In the genomic region with DNA sequence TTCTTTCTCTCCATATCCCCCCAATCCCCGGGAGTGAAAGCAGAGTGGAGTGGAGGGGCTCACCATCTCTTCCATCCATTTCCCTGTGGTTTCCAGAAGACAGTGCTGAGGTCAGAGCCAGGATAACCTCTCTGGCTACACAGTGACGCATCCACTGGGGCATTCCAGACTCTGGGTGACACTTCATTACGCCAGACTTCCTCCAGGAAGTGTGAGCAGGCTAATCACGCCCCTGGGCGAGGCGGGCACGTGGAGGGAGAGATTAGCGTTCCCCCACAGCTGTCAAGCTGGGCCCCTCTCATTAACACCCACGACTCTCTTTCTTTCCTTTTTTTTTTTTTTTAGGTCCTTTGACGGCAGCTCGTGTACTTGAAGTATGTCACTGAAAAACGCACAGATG, we compare ENCODE assay signal across 15 cellular contexts.
DNase-seq lines count a peak whose midpoint lies in the region; ATAC-seq, FAIRE-seq and TF ChIP-seq lines count a peak whose summit lies in the region.
"Had no signal": no experiment of that assay in that cellular context is flagged by ENCODE, and none has a peak within 500 bp of the region (broad histone marks: within the 10 kb centered on the region; RNA-seq: fewer than 3 reads in every experiment).

No MANE protein-coding gene starts in this region.

- TF ChIP-seq POLR2A in K562 (conservative IDR thresholded peaks at IDR 0.05), result no peak
- no peak for TF ChIP-seq POLR2A in vagina (IDR thresholded peaks at IDR 0.05)

- BruUV-seq in A673 (replicated peaks; lab: Mats Ljungman, UMichigan), result no TSS peak
- no TSS peak for BruUV-seq in K562 (replicated peaks; lab: Mats Ljungman, UMichigan)

- H3K36me3 Mint-ChIP-seq in memory B cell, result peaks cover 17% of the 10 kb centered on the region
- H3K36me3 Mint-ChIP-seq: activated naive CD8-positive, alpha-beta T cell treated with anti-CD3 and anti-CD28 coated beads, Interleukin-2, amount 10 ng/mL, durations not matched to agents 7 days and 5 days had no signal

- TF ChIP-seq CTCF in A673 (conservative IDR thresholded peaks at IDR 0.05; ENCODE audit: low read depth, low read length) (no peak), K562 (IDR thresholded peaks at IDR 0.05 in 2 of 3, conservative IDR thresholded peaks at IDR 0.05 in 1 of 3; ENCODE audit: insufficient read depth in 2 of 3, low read depth in 1 of 3, low read length in 3 of 3) (no peak), vagina (IDR thresholded peaks at IDR 0.05) (no peak)

- no peaks in the 10 kb centered on the region for H3K9me1 ChIP-seq in K562 (ENCODE audit: control insufficient read depth, insufficient read depth, low read length)

- no peak overlapping the region for H2AFZ ChIP-seq in K562 (ENCODE audit: low read depth, low read length)

- peaks cover 24% of the 10 kb centered on the region for H3K4me1 Mint-ChIP-seq in memory B cell
- H3K4me1 Mint-ChIP-seq: activated CD4-positive, alpha-beta memory T cell treated with anti-CD3 and anti-CD28 coated beads, Interleukin-2, amount 10 ng/mL, durations not matched to agents 7 days and 5 days; activated naive CD8-positive, alpha-beta T cell treated with anti-CD3 and anti-CD28 coated beads, Interleukin-2, amount 10 ng/mL, durations not matched to agents 7 days and 5 days had no signal

- peak overlapping the region; percentile 62 for H3K27ac Mint-ChIP-seq in memory B cell
- H3K27ac Mint-ChIP-seq: activated CD4-positive, alpha-beta memory T cell treated with anti-CD3 and anti-CD28 coated beads, Interleukin-2, amount 10 ng/mL, durations not matched to agents 7 days and 5 days; activated naive CD8-positive, alpha-beta T cell treated with anti-CD3 and anti-CD28 coated beads, Interleukin-2, amount 10 ng/mL, durations not matched to agents 7 days and 5 days had no signal

- H3K4me1 ChIP-seq in A673 (ENCODE audit: insufficient read depth, low read length, poor library complexity, severe bottlenecking), result no peaks in the 10 kb centered on the region
- no peaks in the 10 kb centered on the region for H3K4me1 ChIP-seq in K562 (replicated peaks in 1 of 2; ENCODE audit: control insufficient read depth in 2 of 2, insufficient read depth in 2 of 2, low read length in 2 of 2)
- no peaks in the 10 kb centered on the region for H3K4me1 ChIP-seq in vagina

- DNase-seq in A673 (ENCODE audit: low spot score) (peak; percentile 11), HT1080 (ENCODE audit: low read depth) (peak; percentile 91), K562 (ENCODE audit: extremely low read depth in 1 of 4, low spot score in 3 of 4) (peak in 1 of 4 experiments; percentile 6), memory B cell (ENCODE audit: low spot score in 2 of 2) (no peak), NCI-H2107 (lab: John Stamatoyannopoulos, UW) (no peak), left ventricle myocardium superior (no peak), vagina (ENCODE audit: extremely low spot score in 2 of 2) (no peak)
- DNase-seq: activated CD4-positive, alpha-beta memory T cell treated with anti-CD3 and anti-CD28 coated beads, Interleukin-2, amount 10 ng/mL, durations not matched to agents 7 days and 5 days; activated naive CD8-positive, alpha-beta T cell treated with anti-CD3 and anti-CD28 coated beads, Interleukin-2, amount 10 ng/mL, durations not matched to agents 7 days and 5 days; effector CD4-positive, alpha-beta T cell; heart right ventricle; NCI-H510A; stimulated activated CD4-positive, alpha-beta T cell treated with anti-CD3 and anti-CD28 coated beads, Interleukin-12 subunit alpha, Interleukin-12 subunit beta, amount 100 ng/mL, for 4 hours had no signal

- in situ Hi-C loops in K562 (cut with MboI), result no loop called here

- H3K27ac ChIP-seq in A673 (ENCODE audit: low read depth, low read length, poor library complexity, severe bottlenecking) (no peak overlapping the region), K562 (ENCODE audit: extremely low read depth, low read depth, low read length) (no peak overlapping the region), vagina (no peak overlapping the region)
- H3K27ac ChIP-seq: heart right ventricle, KMS-11 had no signal

- H3K27me3 ChIP-seq in A673 (replicated peaks; ENCODE audit: insufficient read depth, low read depth, low read length, poor library complexity), result peaks cover 25% of the 10 kb centered on the region
- peaks cover 4 to 29% of the 10 kb centered on the region in 2 experiments; a peak in 3 of 5 replicates for H3K27me3 ChIP-seq in K562 (ENCODE audit: control insufficient read depth in 2 of 2, insufficient read depth in 2 of 2, low read length in 2 of 2)
- no peaks in the 10 kb centered on the region for H3K27me3 ChIP-seq in vagina
- H3K27me3 ChIP-seq: heart right ventricle had no signal

- intact Hi-C loops in A673 (cut with micrococcal nuclease; ENCODE audit: unreplicated experiment) (no loop called here), K562 (cut with micrococcal nuclease) (no loop called here), left ventricle myocardium superior (cut with micrococcal nuclease) (no loop called here), vagina (cut with DNase I) (no loop called here)

- H3K9me3 ChIP-seq in A673 (ENCODE audit: low read depth, low read length, poor library complexity, severe bottlenecking) (no peaks in the 10 kb centered on the region), K562 (replicated peaks; ENCODE audit: control insufficient read depth, insufficient read depth, low read depth, low read length) (no peaks in the 10 kb centered on the region), vagina (no peaks in the 10 kb centered on the region)
- H3K9me3 ChIP-seq: heart right ventricle had no signal

- TF ChIP-seq EP300 in K562 (IDR thresholded peaks at IDR 0.05; ENCODE audit: low read length), result no peak

- H3K27me3 Mint-ChIP-seq in memory B cell, result no peaks in the 10 kb centered on the region
- H3K27me3 Mint-ChIP-seq: activated CD4-positive, alpha-beta memory T cell treated with anti-CD3 and anti-CD28 coated beads, Interleukin-2, amount 10 ng/mL, durations not matched to agents 7 days and 5 days had no signal

- no peaks in the 10 kb centered on the region for H4K20me1 ChIP-seq in K562 (replicated peaks; ENCODE audit: control insufficient read depth, insufficient read depth, low read length)

- ATAC-seq in K562 (no peak), memory B cell (ENCODE audit: low read depth) (no peak), HG03565 (IDR thresholded peaks at IDR 0.05; ENCODE audit: unreplicated experiment) (no peak), left ventricle myocardium superior (no peak)

- no peaks in the 10 kb centered on the region for H3K36me3 ChIP-seq in A673 (ENCODE audit: insufficient read depth, low read length, poor library complexity, severe bottlenecking)
- no peaks in the 10 kb centered on the region for H3K36me3 ChIP-seq in K562 (ENCODE audit: control insufficient read depth, insufficient read depth, low read length)
- H3K36me3 ChIP-seq in vagina, result no peaks in the 10 kb centered on the region
- H3K36me3 ChIP-seq: heart right ventricle had no signal

- H3K9me3 Mint-ChIP-seq in memory B cell, result no peaks in the 10 kb centered on the region
- H3K9me3 Mint-ChIP-seq: activated CD4-positive, alpha-beta memory T cell treated with anti-CD3 and anti-CD28 coated beads, Interleukin-2, amount 10 ng/mL, durations not matched to agents 7 days and 5 days; activated naive CD8-positive, alpha-beta T cell treated with anti-CD3 and anti-CD28 coated beads, Interleukin-2, amount 10 ng/mL, durations not matched to agents 7 days and 5 days had no signal

- no peak overlapping the region for H3K9ac ChIP-seq in K562 (ENCODE audit: insufficient read depth in 1 of 2, low read depth in 2 of 2, low read length in 2 of 2)
- H3K9ac ChIP-seq: KMS-11 had no signal

- no peaks in the 10 kb centered on the region for H3K79me2 ChIP-seq in K562 (ENCODE audit: control insufficient read depth, insufficient read depth, low read length)

- FAIRE-seq in K562 (lab: Jason Lieb, UNC), result no peak

- H3K4me3 ChIP-seq in A673 (ENCODE audit: low read depth, low read length, poor library complexity, severe bottlenecking) (no peak overlapping the region), K562 (no peak overlapping the region), vagina (no peak overlapping the region)
- H3K4me3 ChIP-seq: heart right ventricle had no signal

- POLR2A ChIA-PET in A673 (lab: Charles Lee; ENCODE audit: low non-redundant PET) (no interaction called here), K562 (lab: Yijun Ruan, JAX) (interaction anchor here (0.6 kb wide), 1 partner anchor 49 kb away, joined by 3 read pairs; no protein-coding TSS in a partner anchor)

- H3K4me2 ChIP-seq in K562 (ENCODE audit: insufficient read depth, low read length), result no peak overlapping the region
- H3K4me2 ChIP-seq: KMS-11 had no signal

- no peak for TF ChIP-seq RAD21 in K562 (CRISPR knock-in tag; conservative IDR thresholded peaks at IDR 0.05 in 1 of 2, IDR thresholded peaks at IDR 0.05 in 1 of 2)

- 0% methylated on average over 11 of the region's 12 CpGs for WGBS in K562 (ENCODE audit: insufficient coverage, low coverage, missing lambda C conversion rate)

- no peak overlapping the region for H3K4me3 Mint-ChIP-seq in memory B cell
- H3K4me3 Mint-ChIP-seq: activated CD4-positive, alpha-beta memory T cell treated with anti-CD3 and anti-CD28 coated beads, Interleukin-2, amount 10 ng/mL, durations not matched to agents 7 days and 5 days; activated naive CD8-positive, alpha-beta T cell treated with anti-CD3 and anti-CD28 coated beads, Interleukin-2, amount 10 ng/mL, durations not matched to agents 7 days and 5 days had no signal

- CTCF ChIA-PET in A673 (lab: Charles Lee) (interaction anchor here (0.6 kb wide), 1 partner anchor 494 kb away, joined by 4 read pairs; no protein-coding TSS in a partner anchor), K562 (lab: Yijun Ruan, JAX; ENCODE audit: low intra/inter-chr PET ratio) (interaction anchor here (0.6 kb wide), 1 partner anchor 1873 kb away, joined by 3 read pairs; no protein-coding TSS in a partner anchor)

TF ChIP-seq in K562, 482 proteins besides CTCF, POLR2A, EP300 and RAD21 (continues in another document):
- TF ChIP-seq PYGO2 (tag; IDR thresholded peaks at IDR 0.05) (no peak), ZBTB33 (CRISPR knock-in tag; IDR thresholded peaks at IDR 0.05) (no peak), COPS2 (conservative IDR thresholded peaks at IDR 0.05) (no peak), ZNF699 (CRISPR knock-in tag; IDR thresholded peaks at IDR 0.05; ENCODE audit: insufficient replicate concordance) (no peak)

Comparison
In these comparisons a context has a peak if more than half of its experiments do, and no peak if none do; other contexts are left out.
1. DNase-seq: peak in A673 (single experiment) and HT1080 (single experiment); none in memory B cell (0 of 2), NCI-H2107 (single experiment), left ventricle myocardium superior (single experiment) and vagina (0 of 2).